Comparison of ENCODE assay signal across 8 cellular contexts in the genomic region with DNA sequence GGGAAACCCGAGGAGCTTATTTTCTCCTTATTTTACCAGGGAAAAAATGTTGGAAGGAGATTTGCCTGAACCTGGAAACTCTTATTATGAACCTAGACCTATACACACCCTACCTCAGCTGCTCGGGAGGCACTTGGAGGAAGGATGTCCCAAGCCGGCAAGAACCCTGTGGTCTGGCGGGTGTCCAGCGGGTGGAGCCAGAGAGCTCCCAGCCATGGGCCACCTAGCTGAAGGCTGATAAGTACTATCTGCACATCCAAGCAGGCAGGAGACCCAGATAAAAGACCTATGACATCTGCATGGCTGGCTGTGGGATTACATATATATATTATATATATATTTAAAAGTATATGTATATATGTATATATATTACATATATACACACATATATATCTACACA. TPM values are rescaled to one million over a fixed set of nuclear protein-coding genes. Genes with fewer than 3 reads are reported as not detected.
DNase-seq lines count a peak whose midpoint lies in the region; ATAC-seq and TF ChIP-seq lines count a peak whose summit lies in the region.

No MANE protein-coding gene starts in this region.

- CTCF ChIA-PET in Caco-2 (lab: Charles Lee): interaction anchor here (1.1 to 1.6 kb wide), 4 partner anchors 9 to 351 kb away, joined by 3 to 6 read pairs (median 5); no protein-coding TSS in a partner anchor
- CTCF ChIA-PET in activated CD4-positive, alpha-beta memory T cell treated with anti-CD3 and anti-CD28 coated beads, Interleukin-2, amount 10 ng/mL, durations not matched to agents 7 days and 5 days (lab: Charles Lee): interaction anchor here (0.5 to 8.3 kb wide), 15 partner anchors 8 to 351 kb away, joined by 3 to 95 read pairs (median 5); no protein-coding TSS in a partner anchor

- intact Hi-C loops in Caco-2 (cut with micrococcal nuclease; ENCODE audit: unreplicated experiment): loop anchor here (1.0 kb wide), 3 partner anchors 116 to 251 kb away; no protein-coding TSS in a partner anchor

- no peaks in the 10 kb centered on the region for H3K36me3 Mint-ChIP-seq in Caco-2 (ENCODE audit: insufficient read depth, unreplicated experiment)
- no peaks in the 10 kb centered on the region for H3K36me3 Mint-ChIP-seq in activated CD4-positive, alpha-beta memory T cell treated with anti-CD3 and anti-CD28 coated beads, Interleukin-2, amount 10 ng/mL, durations not matched to agents 7 days and 5 days (ENCODE audit: low read depth)

- no peaks in the 10 kb centered on the region for H3K4me1 Mint-ChIP-seq in Caco-2 (ENCODE audit: low read depth, unreplicated experiment)
- peaks cover 1% of the 10 kb centered on the region for H3K4me1 Mint-ChIP-seq in activated CD4-positive, alpha-beta memory T cell treated with anti-CD3 and anti-CD28 coated beads, Interleukin-2, amount 10 ng/mL, durations not matched to agents 7 days and 5 days

- H3K4me3 Mint-ChIP-seq in Caco-2 (ENCODE audit: unreplicated experiment): no peak overlapping the region
- no peak overlapping the region for H3K4me3 Mint-ChIP-seq in activated CD4-positive, alpha-beta memory T cell treated with anti-CD3 and anti-CD28 coated beads, Interleukin-2, amount 10 ng/mL, durations not matched to agents 7 days and 5 days

- no peaks in the 10 kb centered on the region for H3K27me3 Mint-ChIP-seq in Caco-2 (ENCODE audit: insufficient read depth, unreplicated experiment)
- H3K27me3 Mint-ChIP-seq in activated CD4-positive, alpha-beta memory T cell treated with anti-CD3 and anti-CD28 coated beads, Interleukin-2, amount 10 ng/mL, durations not matched to agents 7 days and 5 days: peaks cover 11% of the 10 kb centered on the region

- peak; percentile 93 for ATAC-seq in GM19467 (IDR thresholded peaks at IDR 0.05; ENCODE audit: unreplicated experiment)
- peak; percentile 79 for ATAC-seq in HG03565 (IDR thresholded peaks at IDR 0.05; ENCODE audit: unreplicated experiment)

- no peaks in the 10 kb centered on the region for H3K9me3 Mint-ChIP-seq in Caco-2 (ENCODE audit: unreplicated experiment)
- H3K9me3 Mint-ChIP-seq in activated CD4-positive, alpha-beta memory T cell treated with anti-CD3 and anti-CD28 coated beads, Interleukin-2, amount 10 ng/mL, durations not matched to agents 7 days and 5 days: no peaks in the 10 kb centered on the region

- H3K36me3 ChIP-seq in Caco-2 (ENCODE audit: control insufficient read depth, insufficient read depth, low read length): no peaks in the 10 kb centered on the region
- H3K36me3 ChIP-seq in effector memory CD4-positive, alpha-beta T cell (ENCODE audit: control insufficient read depth, insufficient read depth, low read length): no peaks in the 10 kb centered on the region

- no peak overlapping the region for H3K4me3 ChIP-seq in Caco-2 (ENCODE audit: low read depth, low read length)
- no peak overlapping the region for H3K4me3 ChIP-seq in effector memory CD4-positive, alpha-beta T cell (ENCODE audit: insufficient read depth, low read depth, low read length, poor library complexity, severe bottlenecking)

- H3K9me3 ChIP-seq in Caco-2: no peaks in the 10 kb centered on the region
- H3K9me3 ChIP-seq in effector memory CD4-positive, alpha-beta T cell (ENCODE audit: control insufficient read depth, low read length): no peaks in the 10 kb centered on the region

- TF ChIP-seq CTCF in Caco-2 (IDR thresholded peaks at IDR 0.05; ENCODE audit: insufficient read depth in 1 of 2, low read depth in 1 of 2, low read length in 1 of 2, severe bottlenecking in 1 of 2, unreplicated experiment in 1 of 2): peak; percentile 48 to 76

- no TSS peak for BruUV-seq in Caco-2 (replicated peaks; lab: Mats Ljungman, UMichigan)

- no peak overlapping the region for H3K27ac Mint-ChIP-seq in Caco-2 (ENCODE audit: unreplicated experiment)
- H3K27ac Mint-ChIP-seq in activated CD4-positive, alpha-beta memory T cell treated with anti-CD3 and anti-CD28 coated beads, Interleukin-2, amount 10 ng/mL, durations not matched to agents 7 days and 5 days: no peak overlapping the region

- DNase-seq in Caco-2: peak; percentile 67 to 80
- peak; percentile 78 for DNase-seq in NCI-H82 (lab: John Stamatoyannopoulos, UW)
- DNase-seq in activated CD4-positive, alpha-beta memory T cell treated with anti-CD3 and anti-CD28 coated beads, Interleukin-2, amount 10 ng/mL, durations not matched to agents 7 days and 5 days: peak; percentile 76
- peak; percentile 16 to 31 (median 29) for DNase-seq in effector memory CD4-positive, alpha-beta T cell
- DNase-seq in mucosa of gallbladder (ENCODE audit: low spot score): peak; percentile 84
- DNase-seq in stimulated activated CD8-positive, alpha-beta memory T cell treated with anti-CD3 and anti-CD28 coated beads, Interleukin-7, amount 100 ng/mL, for 48 hours (ENCODE audit: extremely low read depth in 1 of 2, low read depth in 1 of 2): peak; percentile 50 to 55

- no peaks in the 10 kb centered on the region for H3K4me1 ChIP-seq in Caco-2
- H3K4me1 ChIP-seq in effector memory CD4-positive, alpha-beta T cell (ENCODE audit: control insufficient read depth, insufficient read depth, low read length, poor library complexity, severe bottlenecking): no peaks in the 10 kb centered on the region

- H3K27me3 ChIP-seq in Caco-2 (replicated peaks; ENCODE audit: control insufficient read depth, insufficient read depth, low read length): no peaks in the 10 kb centered on the region
- H3K27me3 ChIP-seq in effector memory CD4-positive, alpha-beta T cell (replicated peaks; ENCODE audit: control insufficient read depth, insufficient read depth, low read length, poor library complexity, severe bottlenecking): no peaks in the 10 kb centered on the region

- POLR2A ChIA-PET in Caco-2 (lab: Charles Lee): no interaction called here
- POLR2A ChIA-PET in activated CD4-positive, alpha-beta memory T cell treated with anti-CD3 and anti-CD28 coated beads, Interleukin-2, amount 10 ng/mL, durations not matched to agents 7 days and 5 days (lab: Charles Lee): no interaction called here

- H3K27ac ChIP-seq in effector memory CD4-positive, alpha-beta T cell (ENCODE audit: insufficient read depth, low read length, poor library complexity, severe bottlenecking): no peak overlapping the region

RNA-seq across cellular contexts. Expression of a gene that starts 1.1 kb away (rescaled TPM):
- total RNA-seq in Caco-2 (2022) (not detected in 2 replicates), mucosa of gallbladder (96.9 TPM)
- 1 to 10 TPM; 1.5 to 2.7 TPM for total RNA-seq in activated CD4-positive, alpha-beta memory T cell treated with anti-CD3 and anti-CD28 coated beads, Interleukin-2, amount 10 ng/mL, durations not matched to agents 7 days and 5 days

Comparison
In these comparisons a context has a peak if more than half of its experiments do, and no peak if none do; other contexts are left out.
1. DNase-seq: peak in every context shown above with its lines; median percentile 84 in mucosa of gallbladder; 78 in NCI-H82; 76 in activated CD4-positive, alpha-beta memory T cell treated with anti-CD3 and anti-CD28 coated beads, Interleukin-2, amount 10 ng/mL, durations not matched to agents 7 days and 5 days; 74 in Caco-2; 52 in stimulated activated CD8-positive, alpha-beta memory T cell treated with anti-CD3 and anti-CD28 coated beads, Interleukin-7, amount 100 ng/mL, for 48 hours; 29 in effector memory CD4-positive, alpha-beta T cell.
2. RNA of a gene that starts 1.1 kb away (total RNA-seq): 96.9 TPM in mucosa of gallbladder (single experiment); 1.5 to 2.7 TPM in activated CD4-positive, alpha-beta memory T cell treated with anti-CD3 and anti-CD28 coated beads, Interleukin-2, amount 10 ng/mL, durations not matched to agents 7 days and 5 days and not detected in Caco-2; every median in the first group is over 10 times any median in the second.